ENCODE assay signal across 15 cellular contexts in the genomic region with DNA sequence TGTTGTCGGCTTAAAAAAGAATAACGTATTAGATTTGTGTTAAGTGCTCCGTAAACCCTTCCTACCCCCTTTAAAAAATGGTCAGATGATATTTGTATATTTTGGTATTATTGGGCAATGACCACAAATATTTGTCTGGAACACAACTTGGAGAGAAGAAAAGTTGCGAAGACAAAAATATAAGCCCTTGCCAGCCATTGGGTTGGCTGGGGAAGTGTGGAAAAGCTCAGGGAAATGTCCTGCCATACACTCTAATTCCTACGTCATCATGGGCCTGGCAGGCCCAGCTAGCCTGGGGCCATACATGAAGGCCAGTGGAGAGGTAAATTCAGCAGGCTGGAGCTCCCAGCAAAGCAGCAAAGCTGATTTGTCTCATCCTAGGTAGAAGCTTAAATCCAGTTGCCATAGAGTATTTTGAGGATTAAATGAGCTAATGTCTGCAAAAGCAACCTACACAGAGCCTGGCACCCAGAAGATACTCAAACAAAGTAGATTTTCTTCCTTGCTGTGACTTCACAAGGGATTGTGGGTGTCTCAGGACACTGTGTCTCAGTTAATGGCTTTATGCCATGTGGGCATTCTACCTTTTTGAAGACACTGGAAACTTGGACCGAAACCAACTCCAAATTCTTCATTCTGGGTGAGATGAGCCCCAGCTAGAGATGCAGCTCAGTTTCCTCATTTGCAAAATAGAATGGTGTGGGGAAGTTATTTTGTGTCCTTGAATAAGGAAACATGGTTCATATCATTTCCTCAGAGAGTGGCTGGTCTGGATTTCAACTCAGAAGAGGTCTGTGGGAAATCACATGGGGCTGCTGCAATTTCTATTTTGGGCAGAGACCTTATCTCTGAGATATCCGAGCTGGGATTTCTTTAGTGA.
DNase-seq lines count a peak whose midpoint lies in the region; ATAC-seq and TF ChIP-seq lines count a peak whose summit lies in the region.
"Had no signal": no experiment of that assay in that cellular context is flagged by ENCODE, and none has a peak within 500 bp of the region (broad histone marks: within the 10 kb centered on the region; RNA-seq: fewer than 3 reads in every experiment).

No MANE protein-coding gene starts in this region.

- WGBS in hepatocyte (ENCODE audit: low lambda C conversion rate, missing lambda C conversion rate): 69% methylated on average over 7 of the region's 7 CpGs

- CTCF ChIA-PET in GM10248 (lab: Yijun Ruan, JAX): interaction anchor here (0.8 to 1.9 kb wide), 4 partner anchors 9 to 145 kb away, joined by 3 to 5 read pairs (median 3); no protein-coding TSS in a partner anchor

- H3K79me2 ChIP-seq in hepatocyte: no peaks in the 10 kb centered on the region

- peaks cover 27% of the 10 kb centered on the region for H3K4me1 ChIP-seq in RWPE2 (ENCODE audit: insufficient read depth, poor library complexity, severe bottlenecking)
- H3K4me1 ChIP-seq in hepatocyte (ENCODE audit: insufficient read depth): peaks cover 2% of the 10 kb centered on the region
- peaks cover 44% of the 10 kb centered on the region for H3K4me1 ChIP-seq in skeletal muscle satellite cell (ENCODE audit: control insufficient read depth, insufficient read depth, low read length)

- peak overlapping the region; percentile 94 for H3K27ac ChIP-seq in RWPE2 (ENCODE audit: poor library complexity, severe bottlenecking)
- H3K27ac ChIP-seq in hepatocyte: peak overlapping the region; percentile 32
- H3K27ac ChIP-seq: thyroid gland had no signal

- POLR2A ChIA-PET in GM10248 (lab: Yijun Ruan, JAX): no interaction called here

- no peaks in the 10 kb centered on the region for H4K20me1 ChIP-seq in hepatocyte (ENCODE audit: insufficient read depth, poor library complexity, severe bottlenecking)

- H3K4me2 ChIP-seq in hepatocyte: no peak overlapping the region
- no peak overlapping the region for H3K4me2 ChIP-seq in skeletal muscle satellite cell (ENCODE audit: low read length)

- H3K9ac ChIP-seq in skeletal muscle satellite cell (ENCODE audit: low read depth, low read length): peak overlapping the region; percentile 79

- H3K36me3 ChIP-seq in RWPE2 (ENCODE audit: low read depth) (no peaks in the 10 kb centered on the region), hepatocyte (replicated peaks; ENCODE audit: insufficient read depth, low read depth) (no peaks in the 10 kb centered on the region), skeletal muscle satellite cell (ENCODE audit: insufficient read depth, low read length) (no peaks in the 10 kb centered on the region)
- H3K36me3 ChIP-seq: thyroid gland had no signal

- H3K9me3 ChIP-seq in RWPE2 (ENCODE audit: severe bottlenecking) (peaks cover 6% of the 10 kb centered on the region), hepatocyte (ENCODE audit: low read depth) (no peaks in the 10 kb centered on the region), skeletal muscle satellite cell (replicated peaks; ENCODE audit: low read length) (peaks cover 6% of the 10 kb centered on the region)
- H3K9me3 ChIP-seq: thyroid gland had no signal

- no peak overlapping the region for H3K4me3 ChIP-seq in RWPE2 (ENCODE audit: severe bottlenecking)
- H3K4me3 ChIP-seq in hepatocyte: no peak overlapping the region
- no peak overlapping the region for H3K4me3 ChIP-seq in skeletal muscle satellite cell (ENCODE audit: low read length)
- H3K4me3 ChIP-seq: thyroid gland had no signal

- DNase-seq in RWPE2 (ENCODE audit: low spot score) (no peak), hepatocyte (ENCODE audit: low spot score) (no peak), GM10248 (ENCODE audit: extremely low spot score) (no peak)
- DNase-seq: activated CD8-positive, alpha-beta memory T cell treated with anti-CD3 and anti-CD28 coated beads, Interleukin-2, amount 10 ng/mL, durations not matched to agents 7 days and 5 days; CD4-positive, alpha-beta memory T cell; effector CD8-positive, alpha-beta T cell; NCI-H1105 treated with DMSO at 0.1 percent for 48 hours; NCI-H446 treated with DMSO at 0.1 percent for 48 hours; thyroid gland had no signal

- H3K9me2 ChIP-seq in hepatocyte (replicated peaks; ENCODE audit: insufficient read depth): no peaks in the 10 kb centered on the region

- TF ChIP-seq CTCF in RWPE2 (IDR thresholded peaks at IDR 0.05; ENCODE audit: poor library complexity, severe bottlenecking) (no peak), hepatocyte (IDR thresholded peaks at IDR 0.05; ENCODE audit: poor library complexity) (no peak), GM10248 (IDR thresholded peaks at IDR 0.05; ENCODE audit: control extremely low read depth, extremely low read depth, low read depth, missing control alignments) (no peak)

- ATAC-seq in GM21381 (IDR thresholded peaks at IDR 0.05; ENCODE audit: unreplicated experiment): peak; percentile 6
- no peak for ATAC-seq in RWPE2 (ENCODE audit: low read depth)
- no peak for ATAC-seq in HG03025 (IDR thresholded peaks at IDR 0.05; ENCODE audit: low FRiP score, unreplicated experiment)
- no peak for ATAC-seq in GM21360 (IDR thresholded peaks at IDR 0.05; ENCODE audit: unreplicated experiment)
- no peak for ATAC-seq in GM18907 (IDR thresholded peaks at IDR 0.05; ENCODE audit: unreplicated experiment)
- ATAC-seq: activated CD8-positive, alpha-beta memory T cell treated with anti-CD3 and anti-CD28 coated beads, Interleukin-2, amount 10 ng/mL, durations not matched to agents 7 days and 5 days; WTC11 had no signal

- H2AFZ ChIP-seq in hepatocyte: no peak overlapping the region

- H3K27me3 ChIP-seq in RWPE2 (ENCODE audit: insufficient read depth, poor library complexity, severe bottlenecking): no peaks in the 10 kb centered on the region
- no peaks in the 10 kb centered on the region for H3K27me3 ChIP-seq in hepatocyte
- H3K27me3 ChIP-seq in skeletal muscle satellite cell (ENCODE audit: control insufficient read depth, insufficient read depth, low read length): no peaks in the 10 kb centered on the region
- H3K27me3 ChIP-seq: thyroid gland had no signal
